Comparison of ENCODE assay signal across 24 cellular contexts in the genomic region with DNA sequence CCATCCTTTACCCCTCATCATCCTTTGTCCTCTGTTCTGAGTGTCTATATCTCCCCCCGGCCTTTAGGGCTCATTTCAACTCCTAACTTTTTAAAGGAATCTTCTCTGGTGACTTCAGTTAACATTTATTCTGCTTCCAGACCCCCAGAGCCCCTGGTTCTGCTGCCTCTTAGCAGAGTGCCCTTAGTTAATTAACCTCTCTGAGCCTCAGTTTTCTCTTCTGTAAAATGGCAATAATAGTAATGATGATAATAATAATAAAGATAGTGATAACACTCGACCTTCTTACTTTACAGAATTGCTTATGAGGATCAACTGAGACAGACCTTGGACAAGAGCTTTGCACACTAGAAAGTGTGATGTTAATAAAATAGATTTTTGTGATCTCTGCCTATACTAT. TPM values are rescaled to one million over a fixed set of nuclear protein-coding genes. Genes with fewer than 3 reads are reported as not detected.
"Had no signal": no experiment of that assay in that cellular context is flagged by ENCODE, and none has a peak within 500 bp of the region (broad histone marks: within the 10 kb centered on the region; RNA-seq: fewer than 3 reads in every experiment).

No MANE protein-coding gene starts in this region.

- H3K4me1 ChIP-seq: SJSA1 had no signal

- H3K4me3 ChIP-seq: SJSA1, SK-N-MC had no signal

- H3K27me3 ChIP-seq: SJSA1 had no signal

- FAIRE-seq: RCC 7860 had no signal

- H3K9ac ChIP-seq: KMS-11 had no signal

- H3K36me3 ChIP-seq: SJSA1 had no signal

- H3K4me2 ChIP-seq: KMS-11 had no signal

- H3K27ac ChIP-seq: KMS-11, SJSA1, SK-N-MC had no signal

- H3K9me3 ChIP-seq: SJSA1 had no signal

- DNase-seq: IMR-90, Kasumi-1, MV-4-11, NCI-H1048, NCI-H1105, NCI-H1417, NCI-H1436 treated with DMSO at 0.1 percent for 48 hours, NCI-H1694, NCI-H187 treated with DMSO at 0.1 percent for 48 hours, NCI-H2081, NCI-H2107, NCI-H2227 treated with DMSO at 0.1 percent for 48 hours, NCI-H524, NCI-H526 treated with DMSO at 0.1 percent for 48 hours, NCI-H748 treated with DMSO at 0.1 percent for 48 hours, Right ventricle myocardium superior, RPMI8226, SIG-M5 had no signal

RNA-seq across cellular contexts. Expression of a gene that starts 16.3 kb away (rescaled TPM):
- total RNA-seq: SJSA1 had no signal

RNA-seq across cellular contexts. Expression of a gene that starts 44.4 kb away (rescaled TPM):
- total RNA-seq: M059J, NCI-H460, Right ventricle myocardium superior, SJSA1 had no signal
- polyA plus RNA-seq: IMR-90 had no signal
